ENCODE assay signal across 28 cellular contexts in the genomic region with DNA sequence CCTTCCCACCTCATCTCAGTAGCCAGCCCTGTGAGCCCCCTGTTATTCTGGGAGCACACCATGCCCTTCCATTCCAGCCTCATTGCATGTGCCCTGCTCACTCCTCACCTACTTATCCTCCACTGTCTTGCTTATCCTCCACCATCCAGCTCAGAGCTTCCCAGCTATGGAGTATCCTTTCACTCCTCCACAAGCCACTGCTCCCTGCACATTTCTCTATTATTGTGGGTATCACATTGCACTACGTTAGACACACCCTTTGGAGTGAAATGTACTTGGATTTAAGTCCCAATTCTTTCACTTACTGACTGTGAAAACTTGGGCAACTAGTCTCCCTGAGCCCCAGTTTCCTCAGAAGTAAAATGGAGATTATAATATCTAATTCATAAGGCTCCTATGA. TPM values are rescaled to one million over a fixed set of nuclear protein-coding genes. Genes with fewer than 3 reads are reported as not detected.
DNase-seq lines count a peak whose midpoint lies in the region; ATAC-seq and TF ChIP-seq lines count a peak whose summit lies in the region.
"Had no signal": no experiment of that assay in that cellular context is flagged by ENCODE, and none has a peak within 500 bp of the region (broad histone marks: within the 10 kb centered on the region; RNA-seq: fewer than 3 reads in every experiment).

No MANE protein-coding gene starts in this region.

- H3K9ac ChIP-seq in mammary epithelial cell (ENCODE audit: insufficient read depth, low read length) (no peak overlapping the region), mesenchymal stem cell (ENCODE audit: low read length) (peak overlapping the region; percentile 63)
- H3K9ac ChIP-seq: neural progenitor cell, SK-N-SH had no signal

- H3K14ac ChIP-seq in mesenchymal stem cell (ENCODE audit: low read length in 2 of 2): peak overlapping the region in 1 of 2 experiments; percentile 37

- no peak overlapping the region for H3K4me2 ChIP-seq in mammary epithelial cell (ENCODE audit: insufficient read depth, low read depth, low read length)
- H3K4me2 ChIP-seq in mesenchymal stem cell (ENCODE audit: low read length, poor library complexity, severe bottlenecking): no peak overlapping the region
- H3K4me2 ChIP-seq: neural progenitor cell, SK-N-SH had no signal

- no peaks in the 10 kb centered on the region for H3K36me3 Mint-ChIP-seq in MCF 10A (ENCODE audit: insufficient read depth, unreplicated experiment)
- no peaks in the 10 kb centered on the region for H3K36me3 Mint-ChIP-seq in activated CD8-positive, alpha-beta memory T cell treated with anti-CD3 and anti-CD28 coated beads, Interleukin-2, amount 10 ng/mL, durations not matched to agents 7 days and 5 days
- H3K36me3 Mint-ChIP-seq: neural progenitor cell had no signal

- TF ChIP-seq CTCF in MCF 10A (IDR thresholded peaks at IDR 0.05; ENCODE audit: unreplicated experiment) (no peak), mammary epithelial cell (conservative IDR thresholded peaks at IDR 0.05 in 1 of 2, IDR thresholded peaks at IDR 0.05 in 1 of 2; ENCODE audit: extremely low read depth in 1 of 2, insufficient read depth in 1 of 2, low read depth in 1 of 2, low read length in 2 of 2) (no peak), left lung (IDR thresholded peaks at IDR 0.05) (no peak)

- H3K18ac ChIP-seq in mesenchymal stem cell (ENCODE audit: low read depth in 1 of 2, low read length in 2 of 2): peak overlapping the region; percentile 87 to 90

- no peaks in the 10 kb centered on the region for H3K9me3 Mint-ChIP-seq in MCF 10A (ENCODE audit: unreplicated experiment)
- H3K9me3 Mint-ChIP-seq in activated CD8-positive, alpha-beta memory T cell treated with anti-CD3 and anti-CD28 coated beads, Interleukin-2, amount 10 ng/mL, durations not matched to agents 7 days and 5 days (ENCODE audit: low read depth): no peaks in the 10 kb centered on the region
- H3K9me3 Mint-ChIP-seq: CD4-positive, alpha-beta T cell; neural progenitor cell; T-helper 1 cell treated with Interleukin-12 subunit alpha and Interleukin-12 subunit beta and Interleukin-4 antibody, amounts not matched to agents 30 μg/mL and 1 μg/mL, for 36 hours had no signal

- intact Hi-C loops in MCF 10A (cut with micrococcal nuclease): no loop called here
- intact Hi-C loops in mammary epithelial cell (cut with micrococcal nuclease): no loop called here
- intact Hi-C loops in left lung (cut with DNase I): no loop called here

- H3K27me3 ChIP-seq in mammary epithelial cell (ENCODE audit: insufficient read depth, low read length) (peaks cover 2% of the 10 kb centered on the region), mesenchymal stem cell (ENCODE audit: control insufficient read depth in 1 of 2, insufficient read depth in 1 of 2, low read length in 2 of 2) (no peaks in the 10 kb centered on the region), left lung (no peaks in the 10 kb centered on the region)
- H3K27me3 ChIP-seq: brain microvascular endothelial cell, tibial nerve had no signal

- BruUV-seq in MCF 10A (replicated peaks; lab: Mats Ljungman, UMichigan) (no TSS peak), mammary epithelial cell (replicated peaks; lab: Mats Ljungman, UMichigan) (no TSS peak)

- peaks cover 10% of the 10 kb centered on the region for H3K4me1 Mint-ChIP-seq in MCF 10A (ENCODE audit: insufficient read depth, unreplicated experiment)
- no peaks in the 10 kb centered on the region for H3K4me1 Mint-ChIP-seq in activated CD8-positive, alpha-beta memory T cell treated with anti-CD3 and anti-CD28 coated beads, Interleukin-2, amount 10 ng/mL, durations not matched to agents 7 days and 5 days

- no peaks in the 10 kb centered on the region for H3K36me3 ChIP-seq in mammary epithelial cell (ENCODE audit: insufficient read depth, low read length)
- H3K36me3 ChIP-seq in mesenchymal stem cell (ENCODE audit: control insufficient read depth in 1 of 2, insufficient read depth in 2 of 2, low read depth in 1 of 2, low read length in 2 of 2): peaks cover 0 to 33% of the 10 kb centered on the region in 2 experiments
- no peaks in the 10 kb centered on the region for H3K36me3 ChIP-seq in left lung
- H3K36me3 ChIP-seq: brain microvascular endothelial cell, neural progenitor cell, tibial nerve had no signal

- peak overlapping the region; percentile 85 for H4K91ac ChIP-seq in mesenchymal stem cell (ENCODE audit: low read length)

- peak overlapping the region; percentile 19 to 29 for H3K4ac ChIP-seq in mesenchymal stem cell (ENCODE audit: low read depth in 1 of 2, low read length in 2 of 2)

- H2BK12ac ChIP-seq in mesenchymal stem cell (ENCODE audit: low read length in 2 of 2): peak overlapping the region; percentile 19 to 29

- dilution Hi-C loops in mammary epithelial cell (cut with HindIII; ENCODE audit: low sequenced_read_pairs): no loop called here

- H2BK5ac ChIP-seq in mesenchymal stem cell (ENCODE audit: low read depth, low read length, poor library complexity, severe bottlenecking): no peak overlapping the region

- H3K27ac ChIP-seq in mammary epithelial cell (ENCODE audit: insufficient read depth, low read depth, low read length) (no peak overlapping the region), mesenchymal stem cell (ENCODE audit: low read length, poor library complexity, severe bottlenecking) (no peak overlapping the region), left lung (no peak overlapping the region)
- H3K27ac ChIP-seq: brain microvascular endothelial cell, neural progenitor cell, tibial nerve had no signal

- peaks cover 29% of the 10 kb centered on the region for H3K27me3 Mint-ChIP-seq in MCF 10A (ENCODE audit: insufficient read depth, unreplicated experiment)
- peaks cover 55% of the 10 kb centered on the region for H3K27me3 Mint-ChIP-seq in activated CD8-positive, alpha-beta memory T cell treated with anti-CD3 and anti-CD28 coated beads, Interleukin-2, amount 10 ng/mL, durations not matched to agents 7 days and 5 days

- no peaks in the 10 kb centered on the region for H4K20me1 ChIP-seq in mammary epithelial cell (ENCODE audit: insufficient read depth, low read length)

- WGBS in mammary epithelial cell (ENCODE audit: low coverage, missing lambda C conversion rate): 0% methylated on average over 1 of the region's 1 CpG
- WGBS in mesenchymal stem cell: 86% methylated on average over 1 of the region's 1 CpG

- H3K23ac ChIP-seq in mesenchymal stem cell (ENCODE audit: low read length in 2 of 2): no peak overlapping the region

- H3K9me3 ChIP-seq in mammary epithelial cell (replicated peaks; ENCODE audit: insufficient read depth, low read length) (no peaks in the 10 kb centered on the region), mesenchymal stem cell (ENCODE audit: control insufficient read depth, low read length) (no peaks in the 10 kb centered on the region), left lung (no peaks in the 10 kb centered on the region)
- H3K9me3 ChIP-seq: SK-N-SH, tibial nerve had no signal

- POLR2A ChIA-PET in MCF 10A (lab: Yijun Ruan, JAX): no interaction called here

- peak overlapping the region; percentile 8 for H3K27ac Mint-ChIP-seq in MCF 10A (ENCODE audit: low read depth, unreplicated experiment)
- H3K27ac Mint-ChIP-seq in activated CD8-positive, alpha-beta memory T cell treated with anti-CD3 and anti-CD28 coated beads, Interleukin-2, amount 10 ng/mL, durations not matched to agents 7 days and 5 days: no peak overlapping the region
- H3K27ac Mint-ChIP-seq: CD4-positive, alpha-beta T cell; neural progenitor cell; T-helper 1 cell treated with Interleukin-12 subunit alpha and Interleukin-12 subunit beta and Interleukin-4 antibody, amounts not matched to agents 30 μg/mL and 1 μg/mL, for 36 hours had no signal

- H2AFZ ChIP-seq in mammary epithelial cell (ENCODE audit: low read depth, low read length) (no peak overlapping the region), mesenchymal stem cell (ENCODE audit: low read depth, low read length) (no peak overlapping the region)
- H2AFZ ChIP-seq: neural progenitor cell had no signal

- H2BK15ac ChIP-seq in mesenchymal stem cell (ENCODE audit: low read depth, poor library complexity, severe bottlenecking): no peak overlapping the region

- peak overlapping the region; percentile 52 for H2BK120ac ChIP-seq in mesenchymal stem cell (ENCODE audit: low read depth, low read length)

- in situ Hi-C loops in mammary epithelial cell (cut with MboI; ENCODE audit: low sequenced_read_pairs in 2 of 2): no loop called here

- H3K4me3 Mint-ChIP-seq in MCF 10A (ENCODE audit: unreplicated experiment): no peak overlapping the region
- H3K4me3 Mint-ChIP-seq in activated CD8-positive, alpha-beta memory T cell treated with anti-CD3 and anti-CD28 coated beads, Interleukin-2, amount 10 ng/mL, durations not matched to agents 7 days and 5 days: no peak overlapping the region
- H3K4me3 Mint-ChIP-seq: CD4-positive, alpha-beta T cell; neural progenitor cell; T-helper 1 cell treated with Interleukin-12 subunit alpha and Interleukin-12 subunit beta and Interleukin-4 antibody, amounts not matched to agents 30 μg/mL and 1 μg/mL, for 36 hours had no signal

- no peak overlapping the region for H3K4me3 ChIP-seq in mammary epithelial cell (replicated peaks in 1 of 3; ENCODE audit: insufficient read depth in 1 of 3, low read depth in 2 of 3, low read length in 3 of 3)
- H3K4me3 ChIP-seq in mesenchymal stem cell (ENCODE audit: insufficient read depth in 1 of 2, low read depth in 1 of 2, low read length in 2 of 2): peak overlapping the region in 1 of 2 experiments; percentile 91
- H3K4me3 ChIP-seq in left lung: no peak overlapping the region
- H3K4me3 ChIP-seq: neural progenitor cell, tibial nerve had no signal

- no peaks in the 10 kb centered on the region for H3K79me1 ChIP-seq in mesenchymal stem cell (replicated peaks; ENCODE audit: low read length, poor library complexity, severe bottlenecking)

- H3K4me1 ChIP-seq in mammary epithelial cell (ENCODE audit: insufficient read depth, low read length) (no peaks in the 10 kb centered on the region), mesenchymal stem cell (ENCODE audit: control insufficient read depth, insufficient read depth, low read depth, low read length) (peaks cover 6% of the 10 kb centered on the region), left lung (peaks cover 0 to 10% of the 10 kb centered on the region in 2 donors)

- CTCF ChIA-PET in MCF 10A (lab: Yijun Ruan, JAX) (interaction anchor here (0.6 kb wide), 1 partner anchor 389 kb away, joined by 3 read pairs; no protein-coding TSS in a partner anchor), mammary epithelial cell (lab: Charles Lee; ENCODE audit: low non-redundant PET) (no interaction called here)
- CTCF ChIA-PET in activated CD8-positive, alpha-beta memory T cell treated with anti-CD3 and anti-CD28 coated beads, Interleukin-2, amount 10 ng/mL, durations not matched to agents 7 days and 5 days (lab: Charles Lee): no interaction called here

- no peak overlapping the region for H2AK5ac ChIP-seq in mesenchymal stem cell (ENCODE audit: low read length, severe bottlenecking)

- DNase-seq in MCF 10A (ENCODE audit: unreplicated experiment): no peak
- no peak for DNase-seq in mammary epithelial cell
- DNase-seq in fibroblast of gingiva (ENCODE audit: low read depth): peak; percentile 35
- no peak for DNase-seq in mesenchymal stem cell
- no peak for DNase-seq in activated CD8-positive, alpha-beta memory T cell treated with anti-CD3 and anti-CD28 coated beads, Interleukin-2, amount 10 ng/mL, durations not matched to agents 7 days and 5 days
- DNase-seq in left lung: no peak
- no peak for DNase-seq in SHP77 treated with DMSO at 0.1 percent for 48 hours (lab: John Stamatoyannopoulos, UW)
- DNase-seq: 8988T; activated naive CD4-positive, alpha-beta T cell; activated T-cell treated with anti-CD3 and anti-CD28 coated beads, Interleukin-2, amount 50 U/mL, for 48 hours; amniotic stem cell; CD4-positive, alpha-beta T cell; cerebellar nuclear complex; dermis blood vessel endothelial cell; hippocampal formation; mesendoderm; NCI-H1092 treated with DMSO at 0.1 percent for 48 hours; NCI-H1694 treated with DMSO at 0.1 percent for 48 hours; NCI-H2171; NCI-H510A; SK-N-SH; stimulated activated CD4-positive, alpha-beta T cell treated with anti-CD3 and anti-CD28 coated beads, Interleukin-4, amount 100 ng/mL, for 24 hours had no signal

- no peak for ATAC-seq in activated CD8-positive, alpha-beta memory T cell treated with anti-CD3 and anti-CD28 coated beads, Interleukin-2, amount 10 ng/mL, durations not matched to agents 7 days and 5 days
- no peak for ATAC-seq in HG03378 (IDR thresholded peaks at IDR 0.05; ENCODE audit: unreplicated experiment)
- ATAC-seq in left lung: no peak
- ATAC-seq: esophagus mucosa had no signal

- peak overlapping the region; percentile 67 for H4K8ac ChIP-seq in mesenchymal stem cell (ENCODE audit: low read length)

- H3K79me2 ChIP-seq in mammary epithelial cell (ENCODE audit: insufficient read depth, low read length): no peaks in the 10 kb centered on the region

RNA-seq across cellular contexts. Expression of a gene that starts 4.3 kb away (rescaled TPM):
- total RNA-seq in MCF 10A (2022): not detected in 2 replicates
- under 1 TPM in 1 of 2 donors, not detected in 1; 0.83 TPM for total RNA-seq in mammary epithelial cell
- polyA plus RNA-seq in mammary epithelial cell: not detected
- not detected for polyA minus RNA-seq in mammary epithelial cell
- 57.8 TPM for polyA plus RNA-seq in mesenchymal stem cell (2013, experiment 1 of 2)
- 58.9 TPM for polyA plus RNA-seq in mesenchymal stem cell (2013, experiment 2 of 2)
- not detected for total RNA-seq in activated CD8-positive, alpha-beta memory T cell treated with anti-CD3 and anti-CD28 coated beads, Interleukin-2, amount 10 ng/mL, durations not matched to agents 7 days and 5 days
- 1 to 10 TPM in 1 of 2 donors, under 1 TPM in 1; 0.42 to 4.5 TPM for total RNA-seq in left lung
- total RNA-seq: CD4-positive, alpha-beta T cell had no signal
- polyA plus RNA-seq: SK-N-SH had no signal
